ENCODE assay signal across 8 cellular contexts in genomic region chr12:51827925-51828818, GRCh38. TPM values are rescaled to one million over a fixed set of nuclear protein-coding genes. Genes with fewer than 3 reads are reported as not detected.
DNase-seq lines count a peak whose midpoint lies in the region; ATAC-seq and TF ChIP-seq lines count a peak whose summit lies in the region.

No MANE protein-coding gene starts in this region.

- peaks cover 0 to 3% (median 0%) of the 10 kb centered on the region in 7 donors for H3K9me3 Mint-ChIP-seq in CD4-positive, CD25-positive, alpha-beta regulatory T cell
- H3K9me3 Mint-ChIP-seq in activated naive CD8-positive, alpha-beta T cell treated with anti-CD3 and anti-CD28 coated beads, Interleukin-2, amount 50 U/mL, for 24 hours, result no peaks in the 10 kb centered on the region
- no peaks in the 10 kb centered on the region for H3K9me3 Mint-ChIP-seq in naive thymus-derived CD8-positive, alpha-beta T cell

- H3K36me3 ChIP-seq in CD4-positive, CD25-positive, alpha-beta regulatory T cell (ENCODE audit: control insufficient read depth, insufficient read depth, low read length), result no peaks in the 10 kb centered on the region
- H3K36me3 ChIP-seq in A673 (ENCODE audit: insufficient read depth, low read length, poor library complexity, severe bottlenecking), result no peaks in the 10 kb centered on the region

- H3K27me3 Mint-ChIP-seq in CD4-positive, CD25-positive, alpha-beta regulatory T cell, result peaks cover 24% of the 10 kb centered on the region
- H3K27me3 Mint-ChIP-seq in activated naive CD8-positive, alpha-beta T cell treated with anti-CD3 and anti-CD28 coated beads, Interleukin-2, amount 50 U/mL, for 24 hours, result peaks cover 24% of the 10 kb centered on the region
- peaks cover 7 to 26% (median 15%) of the 10 kb centered on the region in 5 donors for H3K27me3 Mint-ChIP-seq in naive thymus-derived CD8-positive, alpha-beta T cell

- POLR2A ChIA-PET in naive thymus-derived CD8-positive, alpha-beta T cell (lab: Charles Lee), result interaction anchor here (0.8 to 1.4 kb wide), 3 partner anchors 7 to 11 kb away, joined by 3 read pairs; no protein-coding TSS in a partner anchor
- POLR2A ChIA-PET in A673 (lab: Charles Lee; ENCODE audit: low non-redundant PET), result no interaction called here

- H3K9me3 ChIP-seq in CD4-positive, CD25-positive, alpha-beta regulatory T cell (ENCODE audit: control insufficient read depth in 2 of 2, low read length in 2 of 2), result no peaks in the 10 kb centered on the region
- H3K9me3 ChIP-seq in A673 (ENCODE audit: low read depth, low read length, poor library complexity, severe bottlenecking), result no peaks in the 10 kb centered on the region

- H3K27ac ChIP-seq in CD4-positive, CD25-positive, alpha-beta regulatory T cell (ENCODE audit: insufficient read depth, low read length, poor library complexity, severe bottlenecking), result no peak overlapping the region
- no peak overlapping the region for H3K27ac ChIP-seq in A673 (ENCODE audit: low read depth, low read length, poor library complexity, severe bottlenecking)

- no peak overlapping the region for H3K4me3 Mint-ChIP-seq in CD4-positive, CD25-positive, alpha-beta regulatory T cell
- peak overlapping the region; percentile 47 for H3K4me3 Mint-ChIP-seq in activated naive CD8-positive, alpha-beta T cell treated with anti-CD3 and anti-CD28 coated beads, Interleukin-2, amount 50 U/mL, for 24 hours
- peak overlapping the region in 2 of 10 donors; percentile 19 to 51 for H3K4me3 Mint-ChIP-seq in naive thymus-derived CD8-positive, alpha-beta T cell

- BruUV-seq in A673 (replicated peaks; lab: Mats Ljungman, UMichigan), result no TSS peak

- no peak for TF ChIP-seq CTCF in A673 (conservative IDR thresholded peaks at IDR 0.05; ENCODE audit: low read depth, low read length)

- no peak overlapping the region for H3K4me3 ChIP-seq in CD4-positive, CD25-positive, alpha-beta regulatory T cell (ENCODE audit: low read depth, low read length)
- no peak overlapping the region for H3K4me3 ChIP-seq in A673 (ENCODE audit: low read depth, low read length, poor library complexity, severe bottlenecking)

- CTCF ChIA-PET in A673 (lab: Charles Lee), result interaction anchor here (0.7 kb wide), 1 partner anchor 750 kb away, joined by 6 read pairs; no protein-coding TSS in a partner anchor

- no peaks in the 10 kb centered on the region for H3K36me3 Mint-ChIP-seq in CD4-positive, CD25-positive, alpha-beta regulatory T cell
- H3K36me3 Mint-ChIP-seq in activated naive CD8-positive, alpha-beta T cell treated with anti-CD3 and anti-CD28 coated beads, Interleukin-2, amount 50 U/mL, for 24 hours (ENCODE audit: low read depth), result no peaks in the 10 kb centered on the region
- H3K36me3 Mint-ChIP-seq in naive thymus-derived CD8-positive, alpha-beta T cell, result no peaks in the 10 kb centered on the region

- H3K27me3 ChIP-seq in CD4-positive, CD25-positive, alpha-beta regulatory T cell (ENCODE audit: control insufficient read depth, insufficient read depth, low read length), result no peaks in the 10 kb centered on the region
- peaks cover 6% of the 10 kb centered on the region for H3K27me3 ChIP-seq in A673 (replicated peaks; ENCODE audit: insufficient read depth, low read depth, low read length, poor library complexity)

- peak overlapping the region in 2 of 3 donors; percentile 34 to 70 for H3K27ac Mint-ChIP-seq in CD4-positive, CD25-positive, alpha-beta regulatory T cell
- peak overlapping the region; percentile 88 for H3K27ac Mint-ChIP-seq in activated naive CD8-positive, alpha-beta T cell treated with anti-CD3 and anti-CD28 coated beads, Interleukin-2, amount 50 U/mL, for 24 hours
- peak overlapping the region in 5 of 10 donors; percentile 17 to 76 (median 41) for H3K27ac Mint-ChIP-seq in naive thymus-derived CD8-positive, alpha-beta T cell

- peak in 2 of 3 donors; percentile 9 to 67 for DNase-seq in CD4-positive, CD25-positive, alpha-beta regulatory T cell
- peak; percentile 46 to 47 for DNase-seq in NCI-H187 (lab: John Stamatoyannopoulos, UW)
- peak; percentile 66 for DNase-seq in activated naive CD8-positive, alpha-beta T cell treated with anti-CD3 and anti-CD28 coated beads, Interleukin-2, amount 50 U/mL, for 24 hours
- DNase-seq in naive thymus-derived CD8-positive, alpha-beta T cell, result peak in 4 of 10 donors; percentile 16 to 47 (median 16)
- no peak for DNase-seq in A673 (ENCODE audit: low spot score)
- DNase-seq in putamen (ENCODE audit: low spot score), result no peak

- intact Hi-C loops in A673 (cut with micrococcal nuclease; ENCODE audit: unreplicated experiment), result no loop called here

- peaks cover 0 to 31% (median 13%) of the 10 kb centered on the region in 4 donors for H3K4me1 Mint-ChIP-seq in CD4-positive, CD25-positive, alpha-beta regulatory T cell
- peaks cover 35% of the 10 kb centered on the region for H3K4me1 Mint-ChIP-seq in activated naive CD8-positive, alpha-beta T cell treated with anti-CD3 and anti-CD28 coated beads, Interleukin-2, amount 50 U/mL, for 24 hours
- peaks cover 27 to 43% (median 37%) of the 10 kb centered on the region in 4 donors for H3K4me1 Mint-ChIP-seq in naive thymus-derived CD8-positive, alpha-beta T cell

- ATAC-seq in CD4-positive, CD25-positive, alpha-beta regulatory T cell (ENCODE audit: low read depth in 2 of 2), result peak; percentile 66 to 69
- peak; percentile 98 for ATAC-seq in activated naive CD8-positive, alpha-beta T cell treated with anti-CD3 and anti-CD28 coated beads, Interleukin-2, amount 50 U/mL, for 24 hours
- peak; percentile 62 to 69 for ATAC-seq in naive thymus-derived CD8-positive, alpha-beta T cell
- ATAC-seq in HG03097 (IDR thresholded peaks at IDR 0.05; ENCODE audit: low FRiP score, unreplicated experiment), result no peak
- no peak for ATAC-seq in GM18519 (IDR thresholded peaks at IDR 0.05; ENCODE audit: low FRiP score, unreplicated experiment)

- peaks cover 6% of the 10 kb centered on the region for H3K4me1 ChIP-seq in CD4-positive, CD25-positive, alpha-beta regulatory T cell (ENCODE audit: control insufficient read depth, insufficient read depth, low read length, poor library complexity, severe bottlenecking)
- H3K4me1 ChIP-seq in A673 (ENCODE audit: insufficient read depth, low read length, poor library complexity, severe bottlenecking), result no peaks in the 10 kb centered on the region

RNA-seq across cellular contexts. Expression of gene FIGNL2, which starts 20.3 kb away (rescaled TPM):
- 0.27 TPM for total RNA-seq in CD4-positive, CD25-positive, alpha-beta regulatory T cell
- under 1 TPM in 2 of 4 donors, not detected in 2; 0.06 to 0.10 TPM for polyA plus RNA-seq in CD4-positive, CD25-positive, alpha-beta regulatory T cell
- total RNA-seq in naive thymus-derived CD8-positive, alpha-beta T cell, result 1 to 10 TPM; 2.8 to 3.2 TPM
- polyA plus RNA-seq in naive thymus-derived CD8-positive, alpha-beta T cell, result under 1 TPM in 2 of 3 donors, not detected in 1; 0.08 to 0.21 TPM
- 0.21 and 0.33 TPM in 2 replicates for total RNA-seq in A673 (2021)

RNA-seq across cellular contexts. Expression of gene ANKRD33, which starts 59.7 kb away (rescaled TPM):
- not detected for total RNA-seq in CD4-positive, CD25-positive, alpha-beta regulatory T cell
- polyA plus RNA-seq in CD4-positive, CD25-positive, alpha-beta regulatory T cell, result not detected
- not detected for total RNA-seq in naive thymus-derived CD8-positive, alpha-beta T cell
- polyA plus RNA-seq in naive thymus-derived CD8-positive, alpha-beta T cell, result not detected
- not detected in 2 replicates for total RNA-seq in A673 (2021)

Comparison
In these comparisons a context has a peak if more than half of its experiments do, and no peak if none do; other contexts are left out.
1. ATAC-seq: peak in CD4-positive, CD25-positive, alpha-beta regulatory T cell (2 of 2), activated naive CD8-positive, alpha-beta T cell treated with anti-CD3 and anti-CD28 coated beads, Interleukin-2, amount 50 U/mL, for 24 hours (single experiment) and naive thymus-derived CD8-positive, alpha-beta T cell (2 of 2); none in HG03097 (single experiment) and GM18519 (single experiment).
2. DNase-seq: peak in CD4-positive, CD25-positive, alpha-beta regulatory T cell (2 of 3), NCI-H187 (2 of 2) and activated naive CD8-positive, alpha-beta T cell treated with anti-CD3 and anti-CD28 coated beads, Interleukin-2, amount 50 U/mL, for 24 hours (single experiment); none in A673 (single experiment) and putamen (single experiment).